Comparison of ENCODE assay signal across 15 cellular contexts in genomic region chr11:82790723-82791487, GRCh38. TPM values are rescaled to one million over a fixed set of nuclear protein-coding genes. Genes with fewer than 3 reads are reported as not detected.
DNase-seq lines count a peak whose midpoint lies in the region; ATAC-seq lines count a peak whose summit lies in the region.
"Had no signal": no experiment of that assay in that cellular context is flagged by ENCODE, and none has a peak within 500 bp of the region (broad histone marks: within the 10 kb centered on the region; RNA-seq: fewer than 3 reads in every experiment).

No MANE protein-coding gene starts in this region.

- no peaks in the 10 kb centered on the region for H3K9me3 ChIP-seq in BLaER1
- no peaks in the 10 kb centered on the region for H3K9me3 ChIP-seq in GM23248 (ENCODE audit: low read depth)
- H3K9me3 ChIP-seq: right lobe of liver had no signal

- 15 to 16% methylated on average over 5 of the region's 5 CpGs for WGBS in GM23248 (ENCODE audit: low coverage in 1 of 2, low lambda C conversion rate in 2 of 2, missing lambda C conversion rate in 2 of 2), 2 experiments

- H2AFZ ChIP-seq in GM23248, result no peak overlapping the region

- DNase-seq in NCI-H1694 treated with DMSO at 0.1 percent for 48 hours (lab: John Stamatoyannopoulos, UW) (peak; percentile 45), SK-N-DZ (ENCODE audit: low spot score) (peak; percentile 90), left cardiac atrium (peak; percentile 42), GM23248 (no peak), superior temporal gyrus (ENCODE audit: extremely low spot score) (no peak), cortex of kidney (lab: John Stamatoyannopoulos, UW) (no peak)
- DNase-seq in activated naive CD4-positive, alpha-beta T cell treated with anti-CD3 and anti-CD28 coated beads, Interleukin-2, amount 50 U/mL, for 72 hours (ENCODE audit: low spot score in 2 of 2), result no peak
- DNase-seq: activated CD4-positive, alpha-beta T cell treated with anti-CD3 and anti-CD28 coated beads for 1 hour; activated T-cell treated with anti-CD3 and anti-CD28 coated beads, Interleukin-2, amount 50 U/mL, for 4 hours; effector CD4-positive, alpha-beta T cell; NCI-H524 treated with DMSO at 0.1 percent for 48 hours; right lobe of liver; stimulated activated naive CD8-positive, alpha-beta T cell treated with anti-CD3 and anti-CD28 coated beads, Interleukin-15, Interleukin-2, amounts not matched to agents 100 U/mL and 50 U/mL, for 24 hours had no signal

- H4K20me1 ChIP-seq in BLaER1 (no peaks in the 10 kb centered on the region), GM23248 (ENCODE audit: insufficient read depth) (no peaks in the 10 kb centered on the region)

- H3K4me1 ChIP-seq in BLaER1 (peaks cover 10% of the 10 kb centered on the region), GM23248 (ENCODE audit: insufficient read depth) (no peaks in the 10 kb centered on the region)
- H3K4me1 ChIP-seq: right lobe of liver had no signal

- ATAC-seq in left cardiac atrium, result peak; percentile 92 to 95
- ATAC-seq in activated naive CD4-positive, alpha-beta T cell treated with anti-CD3 and anti-CD28 coated beads, Interleukin-2, amount 50 U/mL, for 72 hours, result no peak
- ATAC-seq: activated T-cell treated with anti-CD3 and anti-CD28 coated beads, Interleukin-2, amount 50 U/mL, for 4 hours; GM12878; right lobe of liver; stimulated activated naive CD8-positive, alpha-beta T cell treated with anti-CD3 and anti-CD28 coated beads, Interleukin-15, Interleukin-2, amounts not matched to agents 100 U/mL and 50 U/mL, for 24 hours had no signal

- no peaks in the 10 kb centered on the region for H3K36me3 ChIP-seq in BLaER1
- H3K36me3 ChIP-seq in GM23248 (ENCODE audit: low read depth), result no peaks in the 10 kb centered on the region
- H3K36me3 ChIP-seq: right lobe of liver had no signal

- no peaks in the 10 kb centered on the region for H3K9me2 ChIP-seq in GM23248 (ENCODE audit: insufficient read depth)

- no peak overlapping the region for H3K27ac Mint-ChIP-seq in activated naive CD4-positive, alpha-beta T cell treated with anti-CD3 and anti-CD28 coated beads, Interleukin-2, amount 50 U/mL, for 72 hours

- H3K27me3 ChIP-seq in BLaER1 (no peaks in the 10 kb centered on the region), GM23248 (replicated peaks; ENCODE audit: insufficient read depth) (no peaks in the 10 kb centered on the region; the same call in 1 of the 2 replicates)
- H3K27me3 ChIP-seq: right lobe of liver had no signal

- H3K79me2 ChIP-seq in GM23248 (ENCODE audit: insufficient read depth), result no peaks in the 10 kb centered on the region

- no peaks in the 10 kb centered on the region for H3K9me3 Mint-ChIP-seq in activated naive CD4-positive, alpha-beta T cell treated with anti-CD3 and anti-CD28 coated beads, Interleukin-2, amount 50 U/mL, for 72 hours
- H3K9me3 Mint-ChIP-seq: activated T-cell treated with anti-CD3 and anti-CD28 coated beads, Interleukin-2, amount 50 U/mL, for 4 hours had no signal

- no peak overlapping the region for H3K27ac ChIP-seq in BLaER1
- H3K27ac ChIP-seq in GM23248, result no peak overlapping the region
- H3K27ac ChIP-seq: right lobe of liver had no signal

- in situ Hi-C loops in GM23248 (cut with MboI), result no loop called here

- H3K4me3 ChIP-seq in BLaER1 (no peak overlapping the region), GM23248 (no peak overlapping the region)
- H3K4me3 ChIP-seq: GM12878, right lobe of liver had no signal

- H3K9ac ChIP-seq in BLaER1 (no peak overlapping the region), GM23248 (no peak overlapping the region)

- no peaks in the 10 kb centered on the region for H3F3A ChIP-seq in GM23248 (ENCODE audit: insufficient read depth)

- intact Hi-C loops in left cardiac atrium (cut with DNase I), result no loop called here

- H3K4me2 ChIP-seq in BLaER1 (peak overlapping the region; percentile 10; the same call in 1 of the 2 replicates), GM23248 (ENCODE audit: unreplicated experiment) (no peak overlapping the region)

- H3K36me3 Mint-ChIP-seq in activated naive CD4-positive, alpha-beta T cell treated with anti-CD3 and anti-CD28 coated beads, Interleukin-2, amount 50 U/mL, for 72 hours, result no peaks in the 10 kb centered on the region

RNA-seq across cellular contexts. Expression of gene FAM181B, which starts 57.2 kb away (rescaled TPM):
- polyA plus RNA-seq in SK-N-DZ (2014; cell fraction: cytosol; rRNA removed), result 0.17 and 0.58 TPM in 2 replicates
- polyA plus RNA-seq in SK-N-DZ (2014; cell fraction: nucleus; rRNA removed), result 0.81 and 0.85 TPM in 2 replicates
- total RNA-seq in left cardiac atrium, result 1 to 10 TPM; 1.7 to 2.0 TPM
- total RNA-seq in GM23248 (2014; rRNA removed; shearing (Covaris generic)), result not detected in 2 replicates
- not detected in 2 replicates for polyA plus RNA-seq in GM23248 (2016; fragmentation: Nextera tagmentation; extraction: Ambion mirVana)
- total RNA-seq in activated naive CD4-positive, alpha-beta T cell treated with anti-CD3 and anti-CD28 coated beads, Interleukin-2, amount 50 U/mL, for 72 hours, result not detected
- total RNA-seq: activated T-cell treated with anti-CD3 and anti-CD28 coated beads, Interleukin-2, amount 50 U/mL, for 4 hours; GM12878; right lobe of liver had no signal
- polyA plus RNA-seq: GM12878 had no signal

Comparison
In these comparisons a context has a peak if more than half of its experiments do, and no peak if none do; other contexts are left out.
1. DNase-seq: peak in NCI-H1694 treated with DMSO at 0.1 percent for 48 hours (single experiment), SK-N-DZ (single experiment) and left cardiac atrium (single experiment); none in GM23248 (single experiment), activated naive CD4-positive, alpha-beta T cell treated with anti-CD3 and anti-CD28 coated beads, Interleukin-2, amount 50 U/mL, for 72 hours (0 of 2), superior temporal gyrus (single experiment) and cortex of kidney (single experiment).
2. ATAC-seq: peak in left cardiac atrium (2 of 2); none in activated naive CD4-positive, alpha-beta T cell treated with anti-CD3 and anti-CD28 coated beads, Interleukin-2, amount 50 U/mL, for 72 hours (0 of 2).